8 cellular contexts compared by ENCODE assay signal in the genomic region with DNA sequence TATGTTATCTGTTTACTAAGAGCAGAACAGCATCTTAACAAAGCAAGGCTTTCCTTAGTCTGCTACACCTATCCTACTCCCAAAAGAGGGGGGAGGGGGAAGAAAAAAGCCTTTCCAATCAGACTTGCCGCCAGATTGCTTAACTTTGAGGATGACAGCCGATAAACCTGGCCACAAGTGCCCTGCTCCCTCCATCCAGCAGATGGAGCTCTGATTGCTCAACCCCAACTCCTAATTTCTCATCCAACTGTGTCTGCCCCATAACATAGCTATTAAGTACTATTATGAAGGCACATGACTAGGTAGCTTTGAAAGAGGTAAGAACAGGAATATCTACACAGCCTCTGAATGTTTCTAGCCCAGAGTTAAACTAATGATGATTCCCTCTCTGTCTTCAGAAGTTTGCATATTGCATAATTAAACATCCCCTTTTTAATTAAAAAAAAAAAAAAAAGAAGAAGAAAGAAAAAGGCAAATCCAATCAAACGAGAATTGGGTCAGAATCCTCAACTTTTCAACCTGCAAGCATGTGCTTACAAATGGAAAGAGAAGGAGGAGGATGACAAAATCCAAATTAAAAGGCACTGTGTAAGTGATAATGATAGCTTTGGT.
A peak's percentile ranks its signal among the peaks of the same experiment; 100 is the strongest.
DNase-seq lines count a peak whose midpoint lies in the region; ATAC-seq and TF ChIP-seq lines count a peak whose summit lies in the region.

No MANE protein-coding gene starts in this region.

- DNase-seq in right cardiac atrium = peak in 2 of 3 donors; percentile 28 to 43
- no peak for DNase-seq in cardiac septum (ENCODE audit: low spot score)
- peak; percentile 1 for DNase-seq in MG63
- DNase-seq in adrenal gland = peak; percentile 29 to 60 (median 47)
- no peak for DNase-seq in esophagus squamous epithelium (lab: John Stamatoyannopoulos, UW)

- H3K36me3 ChIP-seq in MG63 (no peaks in the 10 kb centered on the region), adrenal gland (replicated peaks in 1 of 2) (no peaks in the 10 kb centered on the region), liver (ENCODE audit: control insufficient read depth in 4 of 4, insufficient read depth in 3 of 4, low read depth in 1 of 4, low read length in 3 of 4) (no peaks in the 10 kb centered on the region), esophagus squamous epithelium (no peaks in the 10 kb centered on the region)

- intact Hi-C loops in right cardiac atrium (cut with DNase I) (loop anchor here in 2 of 4 donors (5.0 to 10.0 kb wide), 2 partner anchors 149 to 152 kb away; no protein-coding TSS in a partner anchor), cardiac septum (cut with DNase I) (loop anchor here (5.0 kb wide), 1 partner anchor 152 kb away; no protein-coding TSS in a partner anchor), adrenal gland (cut with DNase I) (loop anchor here (5.0 to 10.0 kb wide), 2 partner anchors 152 to 159 kb away; no protein-coding TSS in a partner anchor), esophagus squamous epithelium (cut with DNase I) (no loop called here)

- H3K9ac ChIP-seq in liver (ENCODE audit: low read depth in 1 of 2, low read length in 2 of 2) = no peak overlapping the region

- H3K27ac ChIP-seq in right cardiac atrium (ENCODE audit: low read length) (no peak overlapping the region), adrenal gland (no peak overlapping the region), liver (ENCODE audit: low read depth in 1 of 2, low read length in 2 of 2) (no peak overlapping the region), esophagus squamous epithelium (no peak overlapping the region)

- 41% methylated on average over 3 of the region's 3 CpGs for WGBS in right cardiac atrium
- 16 to 22% (median 19%) methylated on average over 3 of the region's 3 CpGs for WGBS in adrenal gland, 4 donors
- WGBS in liver = 10% methylated on average over 3 of the region's 3 CpGs
- 11 to 19% methylated on average over 3 of the region's 3 CpGs for WGBS in esophagus squamous epithelium, 2 donors

- H3K4me1 ChIP-seq in right cardiac atrium (ENCODE audit: control insufficient read depth, insufficient read depth, low read length) (no peaks in the 10 kb centered on the region), adrenal gland (replicated peaks in 1 of 2) (no peaks in the 10 kb centered on the region), liver (ENCODE audit: control insufficient read depth in 4 of 4, insufficient read depth in 4 of 4, low read length in 3 of 4) (no peaks in the 10 kb centered on the region), esophagus squamous epithelium (no peaks in the 10 kb centered on the region)

- H3K27me3 ChIP-seq in right cardiac atrium (ENCODE audit: control insufficient read depth, insufficient read depth) = no peaks in the 10 kb centered on the region
- H3K27me3 ChIP-seq in MG63 = no peaks in the 10 kb centered on the region
- no peaks in the 10 kb centered on the region for H3K27me3 ChIP-seq in adrenal gland
- H3K27me3 ChIP-seq in liver (ENCODE audit: control insufficient read depth in 4 of 4, insufficient read depth in 4 of 4, low read length in 3 of 4) = no peaks in the 10 kb centered on the region
- H3K27me3 ChIP-seq in esophagus squamous epithelium = no peaks in the 10 kb centered on the region

- ATAC-seq in right cardiac atrium (peak in 1 of 2 donors; percentile 59), GM21786 (IDR thresholded peaks at IDR 0.05; ENCODE audit: unreplicated experiment) (peak; percentile 69), HG03196 (IDR thresholded peaks at IDR 0.05; ENCODE audit: unreplicated experiment) (no peak)

- TF ChIP-seq CTCF in adrenal gland (IDR thresholded peaks at IDR 0.05) (peak; percentile 40 to 71 (median 56)), liver (IDR thresholded peaks at IDR 0.05; ENCODE audit: low read depth, low read length, missing input control) (peak; percentile 81), esophagus squamous epithelium (IDR thresholded peaks at IDR 0.05) (peak in 2 of 6 experiments; percentile 38 to 42)

- H3K9me3 ChIP-seq in right cardiac atrium (ENCODE audit: control insufficient read depth, low read length) = no peaks in the 10 kb centered on the region
- H3K9me3 ChIP-seq in MG63 = no peaks in the 10 kb centered on the region
- H3K9me3 ChIP-seq in adrenal gland (replicated peaks in 1 of 3) = no peaks in the 10 kb centered on the region
- peaks cover 0 to 3% (median under 1%) of the 10 kb centered on the region in 4 donors for H3K9me3 ChIP-seq in liver (ENCODE audit: control insufficient read depth in 4 of 4, low read length in 3 of 4)
- no peaks in the 10 kb centered on the region for H3K9me3 ChIP-seq in esophagus squamous epithelium

- peak; percentile 71 to 80 for TF ChIP-seq RAD21 in liver (IDR thresholded peaks at IDR 0.05)

- TF ChIP-seq POLR2A in adrenal gland (IDR thresholded peaks at IDR 0.05) (no peak), esophagus squamous epithelium (IDR thresholded peaks at IDR 0.05) (no peak)

- H3K4me3 ChIP-seq in right cardiac atrium (ENCODE audit: low read length) (no peak overlapping the region), MG63 (no peak overlapping the region), adrenal gland (no peak overlapping the region), liver (ENCODE audit: low read depth in 1 of 3, low read length in 3 of 3) (no peak overlapping the region), esophagus squamous epithelium (no peak overlapping the region)

TF ChIP-seq in liver, 16 proteins besides CTCF, POLR2A, EP300 and RAD21:
- TF ChIP-seq, protein P1, sequence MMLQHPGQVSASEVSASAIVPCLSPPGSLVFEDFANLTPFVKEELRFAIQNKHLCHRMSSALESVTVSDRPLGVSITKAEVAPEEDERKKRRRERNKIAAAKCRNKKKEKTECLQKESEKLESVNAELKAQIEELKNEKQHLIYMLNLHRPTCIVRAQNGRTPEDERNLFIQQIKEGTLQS (IDR thresholded peaks at IDR 0.05) = peak; percentile 25
- TF ChIP-seq GABPA (IDR thresholded peaks at IDR 0.05 in 1 of 2, conservative IDR thresholded peaks at IDR 0.05 in 1 of 2) = no peak
TF ChIP-seq in liver: peak in this region for 1.

Comparison
In these comparisons a context has a peak if more than half of its experiments do, and no peak if none do; other contexts are left out.
1. DNase-seq: peak in right cardiac atrium (2 of 3), MG63 (single experiment) and adrenal gland (7 of 7); none in cardiac septum (single experiment) and esophagus squamous epithelium (single experiment).